17 cellular contexts compared by ENCODE assay signal in genomic region chr14:57209561-57209960, GRCh38. TPM values are rescaled to one million over a fixed set of nuclear protein-coding genes. Genes with fewer than 3 reads are reported as not detected.
A peak's percentile ranks its signal among the peaks of the same experiment; 100 is the strongest.
DNase-seq lines count a peak whose midpoint lies in the region; ATAC-seq and TF ChIP-seq lines count a peak whose summit lies in the region.
"Had no signal": no experiment of that assay in that cellular context is flagged by ENCODE, and none has a peak within 500 bp of the region (broad histone marks: within the 10 kb centered on the region; RNA-seq: fewer than 3 reads in every experiment).

No MANE protein-coding gene starts in this region.

- TF ChIP-seq CTCF in AG04449 (IDR thresholded peaks at IDR 0.05; ENCODE audit: insufficient read depth, low read length, missing control alignments) (no peak), HFF-Myc (IDR thresholded peaks at IDR 0.05; ENCODE audit: low read depth, low read length, missing control alignments) (no peak), kidney epithelial cell (IDR thresholded peaks at IDR 0.05; ENCODE audit: insufficient read depth, low read length, poor library complexity, severe bottlenecking) (no peak), left lung (IDR thresholded peaks at IDR 0.05) (no peak)

- intact Hi-C loops in left lung (cut with DNase I), result no loop called here

- DNase-seq in AG04449 (ENCODE audit: low read depth, low spot score) (peak; percentile 63), HFF-Myc (ENCODE audit: extremely low read depth, low read depth) (peak; percentile 17), astrocyte of the hippocampus (ENCODE audit: low read depth, low spot score) (peak; percentile 35), kidney epithelial cell (ENCODE audit: low read depth) (peak; percentile 7), NCI-H1417 (lab: John Stamatoyannopoulos, UW) (no peak), T-helper 1 cell (no peak), left lung (no peak)
- no peak for DNase-seq in activated naive CD4-positive, alpha-beta T cell treated with Interleukin-2 at 50 U/mL for 16 hours
- DNase-seq: activated CD4-positive, alpha-beta T cell treated with anti-CD3 and anti-CD28 coated beads, Interleukin-2, amount 10 ng/mL, durations not matched to agents 7 days and 5 days; activated naive CD8-positive, alpha-beta T cell treated with anti-CD3 and anti-CD28 coated beads, Interleukin-2, amount 50 U/mL, for 24 hours; activated T-cell treated with anti-CD3 and anti-CD28 coated beads, Interleukin-2, amount 50 U/mL, for 4 hours; NCI-H2171; occipital lobe; stimulated activated naive CD8-positive, alpha-beta T cell treated with anti-CD3 and anti-CD28 coated beads, Interleukin-15, amount 100 ng/mL, for 72 hours had no signal

- no peaks in the 10 kb centered on the region for H3K9me3 ChIP-seq in left lung
- H3K9me3 ChIP-seq: BLaER1 had no signal

- POLR2A ChIA-PET in AG04449 (lab: Yijun Ruan, JAX), result no interaction called here

- H3K36me3 ChIP-seq in kidney epithelial cell (ENCODE audit: control insufficient read depth, insufficient read depth, low read length) (no peaks in the 10 kb centered on the region), left lung (peaks cover 0 to 57% of the 10 kb centered on the region in 2 donors)

- H3K27me3 ChIP-seq in kidney epithelial cell (ENCODE audit: control insufficient read depth, insufficient read depth, low read length), result no peaks in the 10 kb centered on the region
- no peaks in the 10 kb centered on the region for H3K27me3 ChIP-seq in left lung
- H3K27me3 ChIP-seq: BLaER1 had no signal

- CTCF ChIA-PET in AG04449 (lab: Yijun Ruan, JAX), result no interaction called here

- H3K4me1 ChIP-seq in left lung, result peaks cover 0 to 3% of the 10 kb centered on the region in 2 donors
- H3K4me1 ChIP-seq: BLaER1 had no signal

- no peak overlapping the region for H3K27ac ChIP-seq in left lung
- H3K27ac ChIP-seq: BLaER1, coronary artery had no signal

- no peak for ATAC-seq in left lung
- ATAC-seq: activated naive CD8-positive, alpha-beta T cell treated with anti-CD3 and anti-CD28 coated beads, Interleukin-2, amount 50 U/mL, for 24 hours; activated T-cell treated with anti-CD3 and anti-CD28 coated beads, Interleukin-2, amount 50 U/mL, for 4 hours; HepG2; stimulated activated naive CD8-positive, alpha-beta T cell treated with anti-CD3 and anti-CD28 coated beads, Interleukin-15, amount 100 ng/mL, for 72 hours had no signal

- no peak overlapping the region for H3K4me3 ChIP-seq in AG04449 (ENCODE audit: low read depth, low read length)
- no peak overlapping the region for H3K4me3 ChIP-seq in HFF-Myc (replicated peaks; ENCODE audit: low read depth, low read length)
- no peak overlapping the region for H3K4me3 ChIP-seq in kidney epithelial cell (ENCODE audit: low read depth, low read length)
- H3K4me3 ChIP-seq in left lung, result no peak overlapping the region
- H3K4me3 ChIP-seq: BLaER1, coronary artery had no signal

RNA-seq across cellular contexts. Expression of gene EXOC5, which starts 59.1 kb away (rescaled TPM):
- total RNA-seq in kidney epithelial cell, result 52.2 and 60.8 TPM in 2 replicates
- 10 to 100 TPM; 59.5 to 73.0 TPM for total RNA-seq in left lung

RNA-seq across cellular contexts. Expression of gene AP5M1, which starts 59.2 kb away (rescaled TPM):
- 22.6 and 29.4 TPM in 2 replicates for total RNA-seq in kidney epithelial cell
- total RNA-seq in left lung, result 10 to 100 TPM; 42.2 to 43.5 TPM

Comparison
In these comparisons a context has a peak if more than half of its experiments do, and no peak if none do; other contexts are left out.
1. DNase-seq: peak in AG04449 (single experiment), HFF-Myc (single experiment), astrocyte of the hippocampus (single experiment) and kidney epithelial cell (single experiment); none in NCI-H1417 (0 of 3), activated naive CD4-positive, alpha-beta T cell treated with Interleukin-2 at 50 U/mL for 16 hours (single experiment), T-helper 1 cell (0 of 5) and left lung (0 of 2).